In the genomic region with DNA sequence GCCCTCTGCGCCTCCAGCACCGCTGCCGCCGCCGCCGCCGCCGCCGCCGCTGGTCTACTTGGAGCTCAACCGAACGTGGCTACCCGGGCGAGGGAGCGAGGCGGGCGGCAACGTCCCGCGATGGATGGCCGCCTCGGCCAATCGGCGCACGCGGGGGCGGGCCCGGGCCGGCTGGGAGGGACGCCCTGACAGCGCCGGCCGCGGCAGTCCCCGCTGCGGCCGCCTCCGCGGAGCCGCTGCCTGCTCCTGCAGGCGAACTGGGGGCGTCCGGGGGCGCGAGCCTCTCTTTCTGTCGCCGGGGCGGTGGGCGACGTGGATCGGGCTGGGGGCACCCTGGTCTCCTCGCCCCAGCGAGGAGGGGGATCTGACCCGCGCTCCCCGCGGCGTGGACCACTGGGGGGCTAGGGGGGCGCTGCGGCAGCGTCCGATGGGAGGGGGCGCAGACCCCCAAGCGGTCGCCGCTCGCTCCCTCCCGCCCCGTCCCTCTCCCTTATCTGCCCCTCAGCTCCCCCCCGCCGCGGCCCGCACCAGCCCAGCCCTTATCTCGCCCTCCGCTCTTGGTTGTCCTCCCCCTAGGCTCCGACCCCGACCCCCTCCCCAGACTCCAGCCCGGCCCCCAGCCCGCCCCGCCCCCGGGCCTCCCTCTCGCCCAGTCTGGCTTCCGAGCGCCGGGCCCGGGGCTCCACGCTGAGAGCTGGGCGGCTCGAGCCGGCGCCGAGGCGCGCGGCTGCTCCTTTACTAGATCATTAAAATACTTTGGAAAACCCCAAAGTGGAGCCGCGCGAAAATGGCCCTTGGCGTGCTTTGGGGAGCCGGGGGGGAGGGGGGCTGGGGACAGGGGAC, we compare ENCODE assay signal across 8 cellular contexts. TPM values are rescaled to one million over a fixed set of nuclear protein-coding genes. Genes with fewer than 3 reads are reported as not detected.
DNase-seq lines count a peak whose midpoint lies in the region; ATAC-seq and TF ChIP-seq lines count a peak whose summit lies in the region.

A gene (minus strand): TSS at position 56 of the 843 bp plus-strand sequence.

- no peaks in the 10 kb centered on the region for H4K20me1 ChIP-seq in mammary epithelial cell (ENCODE audit: insufficient read depth, low read length)

- H3K4me3 Mint-ChIP-seq in immature natural killer cell: peak within 1 kb of the TSS; percentile 95 to 99 (median 98)

- dilution Hi-C loops in mammary epithelial cell (cut with HindIII; ENCODE audit: low sequenced_read_pairs): no loop called here

- H3K36me3 Mint-ChIP-seq in immature natural killer cell: peaks cover 5 to 23% (median 12%) of the 10 kb centered on the region in 3 donors

- ATAC-seq in GM18858 (IDR thresholded peaks at IDR 0.05; ENCODE audit: unreplicated experiment): peak; percentile 75
- peak; percentile 79 for ATAC-seq in HG03097 (IDR thresholded peaks at IDR 0.05; ENCODE audit: low FRiP score, unreplicated experiment)

- H3K9ac ChIP-seq in mammary epithelial cell (ENCODE audit: insufficient read depth, low read length): peak within 1 kb of the TSS; percentile 59

- H3K27ac ChIP-seq in mammary epithelial cell (ENCODE audit: insufficient read depth, low read depth, low read length) (peak within 1 kb of the TSS; percentile 84), spleen (peak within 1 kb of the TSS; percentile 76 to 94 (median 90))

- peaks cover 10 to 16% (median 10%) of the 10 kb centered on the region in 3 donors for H3K27me3 Mint-ChIP-seq in immature natural killer cell (ENCODE audit: low read depth in 3 of 3)

- intact Hi-C loops in mammary epithelial cell (cut with micrococcal nuclease): loop anchor here (1.0 to 10.0 kb wide), 7 partner anchors 82 to 396 kb away; a partner anchor contains a TSS
- intact Hi-C loops in spleen (cut with DNase I; ENCODE audit: low total_unique reads): loop anchor here (5.0 kb wide), 1 partner anchor 334 kb away; no protein-coding TSS in a partner anchor

- H3K27me3 ChIP-seq in mammary epithelial cell (ENCODE audit: insufficient read depth, low read length) (no peaks in the 10 kb centered on the region), spleen (replicated peaks in 1 of 7) (peaks cover 0 to 15% (median 0%) of the 10 kb centered on the region in 7 donors)

- H3K27ac Mint-ChIP-seq in immature natural killer cell: peak within 1 kb of the TSS; percentile 89 to 97 (median 96)

- H3K9me3 ChIP-seq in mammary epithelial cell (replicated peaks; ENCODE audit: insufficient read depth, low read length) (no peaks in the 10 kb centered on the region), spleen (no peaks in the 10 kb centered on the region)

- WGBS in mammary epithelial cell (ENCODE audit: low coverage, missing lambda C conversion rate): 0% methylated on average over 5 of the region's 100 CpGs
- 0 to 1% (median 1%) methylated on average over 35 to 100 of the region's 100 CpGs for WGBS in spleen, 5 donors

- in situ Hi-C loops in mammary epithelial cell (cut with MboI; ENCODE audit: low sequenced_read_pairs in 2 of 2): loop anchor here in 1 of 2 donors (5.0 kb wide), 1 partner anchor 81 kb away; no protein-coding TSS in a partner anchor

- peak; percentile 65 for DNase-seq in A172 (ENCODE audit: low spot score)
- DNase-seq in NCI-H2171 treated with DMSO at 0.1 percent for 48 hours (lab: John Stamatoyannopoulos, UW): peak; percentile 84
- DNase-seq in mammary epithelial cell: peak; percentile 95
- DNase-seq in immature natural killer cell: peak; percentile 93 to 94 (median 94)
- DNase-seq in spleen: peak; percentile 99

- BruUV-seq in mammary epithelial cell (replicated peaks; lab: Mats Ljungman, UMichigan): no TSS peak

- no peak for TF ChIP-seq CTCF in WI38 (IDR thresholded peaks at IDR 0.05; ENCODE audit: low read depth, low read length)
- TF ChIP-seq CTCF in mammary epithelial cell (conservative IDR thresholded peaks at IDR 0.05 in 1 of 2, IDR thresholded peaks at IDR 0.05 in 1 of 2; ENCODE audit: extremely low read depth in 1 of 2, insufficient read depth in 1 of 2, low read depth in 1 of 2, low read length in 2 of 2): peak in 1 of 2 donors; percentile 2
- TF ChIP-seq CTCF in spleen (IDR thresholded peaks at IDR 0.05 in 8 of 11, conservative IDR thresholded peaks at IDR 0.05 in 3 of 11): peak in 4 of 11 experiments; percentile 6 to 52 (median 26)

- H3K4me3 ChIP-seq in WI38 (ENCODE audit: low read depth, low read length): peak within 1 kb of the TSS; percentile 77
- peak within 1 kb of the TSS; percentile 60 to 86 (median 64) for H3K4me3 ChIP-seq in mammary epithelial cell (replicated peaks in 1 of 3; ENCODE audit: insufficient read depth in 1 of 3, low read depth in 2 of 3, low read length in 3 of 3)
- peak within 1 kb of the TSS; percentile 71 to 95 (median 84) for H3K4me3 ChIP-seq in spleen

- CTCF ChIA-PET in mammary epithelial cell (lab: Charles Lee; ENCODE audit: low non-redundant PET): interaction anchor here (0.6 to 0.7 kb wide), 3 partner anchors 62 to 325 kb away, joined by 3 to 7 read pairs (median 7); no protein-coding TSS in a partner anchor

- H3K79me2 ChIP-seq in mammary epithelial cell (ENCODE audit: insufficient read depth, low read length): peaks cover 33% of the 10 kb centered on the region

- peak in 2 of 3 donors; percentile 55 to 73 for TF ChIP-seq POLR2A in spleen (IDR thresholded peaks at IDR 0.05)

- peak within 1 kb of the TSS; percentile 98 for H3K4me2 ChIP-seq in mammary epithelial cell (ENCODE audit: insufficient read depth, low read depth, low read length)

- no peaks in the 10 kb centered on the region for H3K9me3 Mint-ChIP-seq in immature natural killer cell

- H3K4me1 ChIP-seq in mammary epithelial cell (ENCODE audit: insufficient read depth, low read length): peaks cover 49% of the 10 kb centered on the region
- H3K4me1 ChIP-seq in spleen: peaks cover 21 to 70% (median 60%) of the 10 kb centered on the region in 6 donors

- peaks cover 2% of the 10 kb centered on the region for H3K36me3 ChIP-seq in mammary epithelial cell (ENCODE audit: insufficient read depth, low read length)
- peaks cover 0 to 14% (median 5%) of the 10 kb centered on the region in 6 donors for H3K36me3 ChIP-seq in spleen

- peak within 1 kb of the TSS; percentile 91 for H2AFZ ChIP-seq in mammary epithelial cell (ENCODE audit: low read depth, low read length)

- H3K4me1 Mint-ChIP-seq in immature natural killer cell: peaks cover 67 to 72% of the 10 kb centered on the region in 2 donors

RNA-seq across cellular contexts. Expression of the gene that starts here (rescaled TPM):
- 14.1 and 19.4 TPM in 2 replicates for total RNA-seq in A172 (2014; rRNA removed; shearing (Covaris generic))
- 10 to 100 TPM; 30.5 to 30.6 TPM for total RNA-seq in mammary epithelial cell
- 23.7 TPM for polyA plus RNA-seq in mammary epithelial cell
- 42.6 TPM for polyA minus RNA-seq in mammary epithelial cell
- polyA plus RNA-seq in immature natural killer cell: 10 to 100 TPM; 19.8 to 30.1 (median 21.1) TPM
- total RNA-seq in spleen: 10 to 100 TPM; 24.4 to 73.5 (median 55.4) TPM
- 10 to 100 TPM; 14.4 to 22.1 (median 14.9) TPM for polyA plus RNA-seq in spleen

Comparison
In these comparisons a context has a peak if more than half of its experiments do, and no peak if none do; other contexts are left out.
1. Peak in every context shown above with its lines: DNase-seq, ATAC-seq, H3K4me3 ChIP-seq and H3K27ac ChIP-seq.